Comparison of ENCODE assay signal across 1 cellular context in the genomic region with DNA sequence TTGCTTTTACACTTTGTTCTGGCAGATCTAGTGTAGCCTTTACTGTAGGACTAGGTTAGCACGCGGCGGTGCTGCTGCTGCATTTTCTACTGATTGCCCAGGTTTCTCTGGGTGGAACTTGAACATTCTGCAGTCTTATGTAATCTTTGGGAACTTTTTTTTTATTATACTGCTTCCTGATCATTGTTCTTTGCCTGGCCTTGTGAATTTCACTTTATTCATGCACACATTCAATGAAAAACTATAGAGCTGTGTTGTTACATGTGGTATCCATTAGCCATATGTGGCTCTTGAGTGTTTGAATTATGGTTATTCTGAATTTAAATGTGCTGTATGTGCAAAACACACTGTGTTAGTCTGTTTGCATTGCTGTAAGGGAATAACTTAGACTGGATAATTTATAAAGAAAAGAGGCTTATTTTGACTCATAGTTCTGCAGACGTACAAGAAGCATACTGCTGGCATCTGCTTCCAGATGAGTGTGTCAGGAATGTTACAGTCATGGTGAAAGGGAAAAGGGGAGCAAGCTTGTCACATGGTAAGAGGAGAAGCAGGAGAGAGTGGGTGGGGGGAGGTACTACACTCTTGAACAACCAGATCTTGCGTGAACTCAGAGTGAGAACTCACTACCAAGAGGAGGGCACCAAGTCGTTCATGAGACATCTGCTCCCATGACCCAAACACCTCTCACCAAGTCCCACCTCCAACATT.
TF ChIP-seq lines count a peak whose summit lies in the region.

No MANE protein-coding gene starts in this region.

TF ChIP-seq in GM23338, 12 proteins besides CTCF, POLR2A, EP300 and RAD21 (continued from another document):
- TF ChIP-seq ETS1 (IDR thresholded peaks at IDR 0.05) (no peak), CREB1 (CRISPR knock-in tag; IDR thresholded peaks at IDR 0.05; ENCODE audit: low read depth) (no peak)
- TF ChIP-seq, protein P1, sequence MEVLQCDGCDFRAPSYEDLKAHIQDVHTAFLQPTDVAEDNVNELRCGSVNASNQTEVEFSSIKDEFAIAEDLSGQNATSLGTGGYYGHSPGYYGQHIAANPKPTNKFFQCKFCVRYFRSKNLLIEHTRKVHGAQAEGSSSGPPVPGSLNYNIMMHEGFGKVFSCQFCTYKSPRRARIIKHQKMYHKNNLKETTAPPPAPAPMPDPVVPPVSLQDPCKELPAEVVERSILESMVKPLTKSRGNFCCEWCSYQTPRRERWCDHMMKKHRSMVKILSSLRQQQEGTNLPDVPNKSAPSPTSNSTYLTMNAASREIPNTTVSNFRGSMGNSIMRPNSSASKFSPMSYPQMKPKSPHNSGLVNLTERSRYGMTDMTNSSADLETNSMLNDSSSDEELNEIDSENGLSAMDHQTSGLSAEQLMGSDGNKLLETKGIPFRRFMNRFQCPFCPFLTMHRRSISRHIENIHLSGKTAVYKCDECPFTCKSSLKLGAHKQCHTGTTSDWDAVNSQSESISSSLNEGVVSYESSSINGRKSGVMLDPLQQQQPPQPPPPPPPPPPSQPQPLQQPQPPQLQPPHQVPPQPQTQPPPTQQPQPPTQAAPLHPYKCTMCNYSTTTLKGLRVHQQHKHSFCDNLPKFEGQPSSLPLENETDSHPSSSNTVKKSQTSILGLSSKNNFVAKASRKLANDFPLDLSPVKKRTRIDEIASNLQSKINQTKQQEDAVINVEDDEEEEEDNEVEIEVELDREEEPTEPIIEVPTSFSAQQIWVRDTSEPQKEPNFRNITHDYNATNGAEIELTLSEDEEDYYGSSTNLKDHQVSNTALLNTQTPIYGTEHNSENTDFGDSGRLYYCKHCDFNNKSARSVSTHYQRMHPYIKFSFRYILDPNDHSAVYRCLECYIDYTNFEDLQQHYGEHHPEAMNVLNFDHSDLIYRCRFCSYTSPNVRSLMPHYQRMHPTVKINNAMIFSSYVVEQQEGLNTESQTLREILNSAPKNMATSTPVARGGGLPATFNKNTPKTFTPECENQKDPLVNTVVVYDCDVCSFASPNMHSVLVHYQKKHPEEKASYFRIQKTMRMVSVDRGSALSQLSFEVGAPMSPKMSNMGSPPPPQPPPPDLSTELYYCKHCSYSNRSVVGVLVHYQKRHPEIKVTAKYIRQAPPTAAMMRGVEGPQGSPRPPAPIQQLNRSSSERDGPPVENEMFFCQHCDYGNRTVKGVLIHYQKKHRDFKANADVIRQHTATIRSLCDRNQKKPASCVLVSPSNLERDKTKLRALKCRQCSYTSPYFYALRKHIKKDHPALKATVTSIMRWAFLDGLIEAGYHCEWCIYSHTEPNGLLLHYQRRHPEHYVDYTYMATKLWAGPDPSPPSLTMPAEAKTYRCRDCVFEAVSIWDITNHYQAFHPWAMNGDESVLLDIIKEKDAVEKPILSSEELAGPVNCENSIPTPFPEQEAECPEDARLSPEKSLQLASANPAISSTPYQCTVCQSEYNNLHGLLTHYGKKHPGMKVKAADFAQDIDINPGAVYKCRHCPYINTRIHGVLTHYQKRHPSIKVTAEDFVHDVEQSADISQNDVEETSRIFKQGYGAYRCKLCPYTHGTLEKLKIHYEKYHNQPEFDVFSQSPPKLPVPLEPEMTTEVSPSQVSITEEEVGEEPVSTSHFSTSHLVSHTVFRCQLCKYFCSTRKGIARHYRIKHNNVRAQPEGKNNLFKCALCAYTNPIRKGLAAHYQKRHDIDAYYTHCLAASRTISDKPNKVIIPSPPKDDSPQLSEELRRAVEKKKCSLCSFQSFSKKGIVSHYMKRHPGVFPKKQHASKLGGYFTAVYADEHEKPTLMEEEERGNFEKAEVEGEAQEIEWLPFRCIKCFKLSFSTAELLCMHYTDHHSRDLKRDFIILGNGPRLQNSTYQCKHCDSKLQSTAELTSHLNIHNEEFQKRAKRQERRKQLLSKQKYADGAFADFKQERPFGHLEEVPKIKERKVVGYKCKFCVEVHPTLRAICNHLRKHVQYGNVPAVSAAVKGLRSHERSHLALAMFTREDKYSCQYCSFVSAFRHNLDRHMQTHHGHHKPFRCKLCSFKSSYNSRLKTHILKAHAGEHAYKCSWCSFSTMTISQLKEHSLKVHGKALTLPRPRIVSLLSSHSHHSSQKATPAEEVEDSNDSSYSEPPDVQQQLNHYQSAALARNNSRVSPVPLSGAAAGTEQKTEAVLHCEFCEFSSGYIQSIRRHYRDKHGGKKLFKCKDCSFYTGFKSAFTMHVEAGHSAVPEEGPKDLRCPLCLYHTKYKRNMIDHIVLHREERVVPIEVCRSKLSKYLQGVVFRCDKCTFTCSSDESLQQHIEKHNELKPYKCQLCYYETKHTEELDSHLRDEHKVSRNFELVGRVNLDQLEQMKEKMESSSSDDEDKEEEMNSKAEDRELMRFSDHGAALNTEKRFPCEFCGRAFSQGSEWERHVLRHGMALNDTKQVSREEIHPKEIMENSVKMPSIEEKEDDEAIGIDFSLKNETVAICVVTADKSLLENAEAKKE (CRISPR knock-in tag; IDR thresholded peaks at IDR 0.05): no peak
TF ChIP-seq in GM23338: peak in this region for 0.
